Comparison of ENCODE assay signal across 8 cellular contexts in the genomic region with DNA sequence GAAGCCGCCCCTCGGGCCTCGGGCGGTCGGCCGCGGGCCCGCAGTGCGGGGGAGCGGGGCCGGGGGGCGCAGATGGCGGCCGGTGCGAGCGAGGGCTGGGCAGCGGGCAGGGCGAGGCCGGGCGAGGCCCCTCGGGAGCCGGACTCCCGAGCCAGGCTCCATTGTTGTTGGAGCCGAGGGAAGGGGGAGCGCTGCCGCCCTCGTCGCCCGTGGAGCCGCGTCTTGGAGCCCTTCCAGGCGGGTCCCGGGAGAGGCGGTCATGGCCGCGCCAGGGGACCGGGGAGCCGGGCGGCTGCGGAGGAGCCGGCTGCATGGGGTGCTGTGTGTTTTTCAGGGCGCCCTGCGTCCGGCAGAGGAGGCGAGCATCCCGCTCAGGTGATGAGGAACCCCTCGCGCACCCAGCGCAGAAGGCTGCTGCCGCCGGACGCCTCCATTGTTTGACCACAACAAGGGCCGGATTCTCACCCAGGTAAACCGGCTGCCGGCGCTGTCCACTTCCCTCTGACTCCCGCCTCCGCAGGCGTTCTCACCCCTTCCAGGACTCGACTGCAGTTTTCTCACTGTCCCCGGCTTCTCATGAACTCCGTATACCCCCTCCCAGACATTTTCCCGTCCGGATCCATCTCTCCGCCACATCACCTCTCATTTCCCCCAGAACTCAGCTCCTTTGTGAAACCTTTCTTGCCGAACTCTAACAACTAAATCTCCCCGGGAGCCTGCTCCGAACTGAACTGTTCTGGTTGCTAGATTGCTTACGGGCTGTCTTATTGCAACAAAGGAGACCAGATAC. TPM values are rescaled to one million over a fixed set of nuclear protein-coding genes. Genes with fewer than 3 reads are reported as not detected.
DNase-seq lines count a peak whose midpoint lies in the region; ATAC-seq and TF ChIP-seq lines count a peak whose summit lies in the region.

No MANE protein-coding gene starts in this region.

- peak overlapping the region; percentile 59 for H3K4me3 ChIP-seq in mononuclear cell (ENCODE audit: low read length)

- POLR2A ChIA-PET in activated CD4-positive, alpha-beta T cell treated with anti-CD3 and anti-CD28 coated beads, Interleukin-2, amount 10 ng/mL, durations not matched to agents 7 days and 5 days (lab: Charles Lee), result no interaction called here

- ATAC-seq in GM19467 (IDR thresholded peaks at IDR 0.05; ENCODE audit: unreplicated experiment), result peak; percentile 14
- ATAC-seq in effector memory CD8-positive, alpha-beta T cell (replicated peaks), result no peak

- in situ Hi-C loops in GM13977 (cut with MboI; ENCODE audit: low pct_unique_long_range_greater_than_20kb, low sequenced_read_pairs, unreplicated experiment), result no loop called here

- peak overlapping the region; percentile 83 for H3K4me3 Mint-ChIP-seq in activated CD4-positive, alpha-beta T cell treated with anti-CD3 and anti-CD28 coated beads, Interleukin-2, amount 10 ng/mL, durations not matched to agents 7 days and 5 days
- peak overlapping the region; percentile 93 to 96 for H3K4me3 Mint-ChIP-seq in effector memory CD8-positive, alpha-beta T cell

- CTCF ChIA-PET in activated CD4-positive, alpha-beta T cell treated with anti-CD3 and anti-CD28 coated beads, Interleukin-2, amount 10 ng/mL, durations not matched to agents 7 days and 5 days (lab: Charles Lee), result no interaction called here

- H3K9me3 ChIP-seq in mononuclear cell (ENCODE audit: low read depth, low read length), result no peaks in the 10 kb centered on the region

- H3K4me1 ChIP-seq in mononuclear cell (ENCODE audit: insufficient read depth, low read length), result peaks cover 17% of the 10 kb centered on the region

- H3K9me3 Mint-ChIP-seq in activated CD4-positive, alpha-beta T cell treated with anti-CD3 and anti-CD28 coated beads, Interleukin-2, amount 10 ng/mL, durations not matched to agents 7 days and 5 days, result no peaks in the 10 kb centered on the region
- H3K9me3 Mint-ChIP-seq in effector memory CD8-positive, alpha-beta T cell, result no peaks in the 10 kb centered on the region

- TF ChIP-seq CTCF in GM13977 (IDR thresholded peaks at IDR 0.05; ENCODE audit: extremely low read depth, insufficient read depth, missing control alignments), result no peak

- H3K27ac Mint-ChIP-seq in activated CD4-positive, alpha-beta T cell treated with anti-CD3 and anti-CD28 coated beads, Interleukin-2, amount 10 ng/mL, durations not matched to agents 7 days and 5 days, result peak overlapping the region; percentile 59
- H3K27ac Mint-ChIP-seq in effector memory CD8-positive, alpha-beta T cell, result peak overlapping the region; percentile 91 to 96

- peaks cover 36% of the 10 kb centered on the region for H3K4me1 Mint-ChIP-seq in activated CD4-positive, alpha-beta T cell treated with anti-CD3 and anti-CD28 coated beads, Interleukin-2, amount 10 ng/mL, durations not matched to agents 7 days and 5 days
- H3K4me1 Mint-ChIP-seq in effector memory CD8-positive, alpha-beta T cell (ENCODE audit: low read depth in 2 of 2), result peaks cover 18 to 30% of the 10 kb centered on the region in 2 donors

- H3K36me3 Mint-ChIP-seq in activated CD4-positive, alpha-beta T cell treated with anti-CD3 and anti-CD28 coated beads, Interleukin-2, amount 10 ng/mL, durations not matched to agents 7 days and 5 days (ENCODE audit: low read depth), result peaks cover 18% of the 10 kb centered on the region
- peaks cover 33% of the 10 kb centered on the region for H3K36me3 Mint-ChIP-seq in effector memory CD8-positive, alpha-beta T cell (ENCODE audit: insufficient read depth)

- no peaks in the 10 kb centered on the region for H3K27me3 Mint-ChIP-seq in activated CD4-positive, alpha-beta T cell treated with anti-CD3 and anti-CD28 coated beads, Interleukin-2, amount 10 ng/mL, durations not matched to agents 7 days and 5 days
- H3K27me3 Mint-ChIP-seq in effector memory CD8-positive, alpha-beta T cell, result no peaks in the 10 kb centered on the region

- peaks cover 5% of the 10 kb centered on the region for H3K27me3 ChIP-seq in mononuclear cell (ENCODE audit: insufficient read depth, low read length)

- DNase-seq in C1 segment of cervical spinal cord (lab: John Stamatoyannopoulos, UW), result peak in 8 of 14 donors; percentile 35 to 61 (median 49)
- DNase-seq in HuH-7.5 (ENCODE audit: low spot score), result peak; percentile 26
- DNase-seq in activated CD4-positive, alpha-beta T cell treated with anti-CD3 and anti-CD28 coated beads, Interleukin-2, amount 10 ng/mL, durations not matched to agents 7 days and 5 days, result peak; percentile 24
- peak in 2 of 3 experiments; percentile 7 to 13 for DNase-seq in effector memory CD8-positive, alpha-beta T cell
- DNase-seq in superior temporal gyrus (ENCODE audit: extremely low spot score), result peak; percentile 24
- no peak for DNase-seq in GM13977 (ENCODE audit: low spot score)

RNA-seq across cellular contexts. Expression of a gene that starts 0.7 kb away (rescaled TPM):
- 10 to 100 TPM; 41.3 to 46.6 TPM for total RNA-seq in activated CD4-positive, alpha-beta T cell treated with anti-CD3 and anti-CD28 coated beads, Interleukin-2, amount 10 ng/mL, durations not matched to agents 7 days and 5 days
- 18.5 TPM for total RNA-seq in mononuclear cell

RNA-seq across cellular contexts. Expression of a gene that starts 1.1 kb away (rescaled TPM):
- 10 to 100 TPM; 27.9 to 28.8 TPM for total RNA-seq in activated CD4-positive, alpha-beta T cell treated with anti-CD3 and anti-CD28 coated beads, Interleukin-2, amount 10 ng/mL, durations not matched to agents 7 days and 5 days
- 5.9 TPM for total RNA-seq in mononuclear cell
